2 cellular contexts compared by ENCODE assay signal in the genomic region with DNA sequence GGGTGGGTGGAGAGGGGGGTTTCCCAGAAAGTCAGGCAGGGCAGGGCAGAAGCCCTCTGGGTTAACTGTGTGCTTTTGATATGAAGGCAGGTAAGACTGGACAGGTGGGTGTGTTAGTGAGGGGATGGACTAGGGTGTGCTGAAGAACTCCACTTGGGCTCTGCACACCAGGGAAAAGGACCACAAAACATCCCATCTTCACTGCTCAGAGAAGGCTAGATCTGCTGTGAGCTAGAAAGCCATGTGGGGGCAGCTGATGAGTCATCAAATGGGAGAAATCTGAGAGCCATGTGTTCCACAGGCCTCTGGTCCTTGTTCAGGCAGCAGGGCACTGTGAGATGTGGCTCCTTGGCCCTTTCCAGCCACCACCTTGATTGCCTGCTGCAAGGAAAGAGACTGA.
TF ChIP-seq lines count a peak whose summit lies in the region.
"Not testable (repeated sequence)": the region's sequence is repeated elsewhere in the genome, so short reads cannot be mapped to it uniquely, and the experiment has no call there.

No MANE protein-coding gene starts in this region.

TF ChIP-seq in HEK293, 187 proteins besides CTCF, POLR2A, EP300 and RAD21:
- TF ChIP-seq GLIS1 (tag by site-specific recombination; IDR thresholded peaks at IDR 0.05) = peak; percentile 40
TF ChIP-seq in HEK293: peak in this region for 1; not testable (repeated sequence) for 186.

TF ChIP-seq in K562, 482 proteins besides CTCF, POLR2A, EP300 and RAD21:
- peak; percentile 47; the same call in 1 of the 2 replicates for TF ChIP-seq C11orf30 (IDR thresholded peaks at IDR 0.05; ENCODE audit: low read depth)
- TF ChIP-seq ZNF316 (IDR thresholded peaks at IDR 0.05) = peak; percentile 60
- 0 out of 2 replicates have a peak, but pooled peaks have one; percentile 23 for TF ChIP-seq EP400 (IDR thresholded peaks at IDR 0.05)
- TF ChIP-seq, protein P1, sequence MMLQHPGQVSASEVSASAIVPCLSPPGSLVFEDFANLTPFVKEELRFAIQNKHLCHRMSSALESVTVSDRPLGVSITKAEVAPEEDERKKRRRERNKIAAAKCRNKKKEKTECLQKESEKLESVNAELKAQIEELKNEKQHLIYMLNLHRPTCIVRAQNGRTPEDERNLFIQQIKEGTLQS (IDR thresholded peaks at IDR 0.05) = peak; percentile 90
- TF ChIP-seq, protein P1 (CRISPR knock-in tag; conservative IDR thresholded peaks at IDR 0.05) = not testable (repeated sequence)
- peak; percentile 12; the same call in 1 of the 2 replicates for TF ChIP-seq ARID1B (IDR thresholded peaks at IDR 0.05)
- 0 out of 2 replicates have a peak, but pooled peaks have one; percentile 12 for TF ChIP-seq EGR1 (conservative IDR thresholded peaks at IDR 0.05)
- peak; percentile 48 for TF ChIP-seq FOSL1 (tag; conservative IDR thresholded peaks at IDR 0.05)
- TF ChIP-seq L3MBTL2 (IDR thresholded peaks at IDR 0.05) = 0 out of 2 replicates have a peak, but pooled peaks have one; percentile 18
